ENCODE assay signal across 8 cellular contexts in genomic region chr19:4815426-4816387, GRCh38. TPM values are rescaled to one million over a fixed set of nuclear protein-coding genes. Genes with fewer than 3 reads are reported as not detected.
DNase-seq lines count a peak whose midpoint lies in the region; ATAC-seq and TF ChIP-seq lines count a peak whose summit lies in the region.

No MANE protein-coding gene starts in this region.

- peaks cover 27 to 30% of the 10 kb centered on the region in 2 donors for H3K4me1 Mint-ChIP-seq in natural killer cell treated with Interleukin-12 subunit alpha and Interleukin-12 subunit beta and Interleukin-15 and Interleukin-18, amount 100 ng/mL, for 72 hours (ENCODE audit: low read depth in 2 of 2)

- no peaks in the 10 kb centered on the region for H3K36me3 Mint-ChIP-seq in natural killer cell treated with Interleukin-12 subunit alpha and Interleukin-12 subunit beta and Interleukin-15 and Interleukin-18, amount 100 ng/mL, for 72 hours

- peaks cover 21% of the 10 kb centered on the region; the same call in 1 of the 2 replicates for H3K36me3 ChIP-seq in Loucy (ENCODE audit: insufficient read depth, low read length)
- H3K36me3 ChIP-seq in RWPE2 (ENCODE audit: low read depth) = peaks cover 13% of the 10 kb centered on the region

- no peaks in the 10 kb centered on the region for H3F3A ChIP-seq in Loucy (ENCODE audit: low read depth)

- peak overlapping the region; percentile 62 for H3K4me3 ChIP-seq in Loucy (ENCODE audit: low read length, poor library complexity, severe bottlenecking)
- no peak overlapping the region for H3K4me3 ChIP-seq in RWPE2 (ENCODE audit: severe bottlenecking)
- no peak overlapping the region for H3K4me3 ChIP-seq in fibroblast of mammary gland (ENCODE audit: control insufficient read depth, low read depth, low read length)

- no peaks in the 10 kb centered on the region for H4K20me1 ChIP-seq in Loucy (ENCODE audit: insufficient read depth, low read length, poor library complexity, severe bottlenecking)

- H3K4me1 ChIP-seq in Loucy (ENCODE audit: insufficient read depth, low read length, poor library complexity, severe bottlenecking) (peaks cover 7% of the 10 kb centered on the region), RWPE2 (ENCODE audit: insufficient read depth, poor library complexity, severe bottlenecking) (peaks cover 9% of the 10 kb centered on the region)

- H2AFZ ChIP-seq in Loucy (ENCODE audit: low read length) = peak overlapping the region; percentile 83

- peak overlapping the region; percentile 50 for H3K9ac ChIP-seq in Loucy (ENCODE audit: low read depth, low read length, poor library complexity, severe bottlenecking)

- no peaks in the 10 kb centered on the region for H3K9me3 Mint-ChIP-seq in natural killer cell treated with Interleukin-12 subunit alpha and Interleukin-12 subunit beta and Interleukin-15 and Interleukin-18, amount 100 ng/mL, for 72 hours

- H3K9me2 ChIP-seq in Loucy (replicated peaks; ENCODE audit: low read depth, low read length) = no peaks in the 10 kb centered on the region

- ATAC-seq in RWPE2 (ENCODE audit: low read depth) (peak; percentile 60), HG03439 (IDR thresholded peaks at IDR 0.05; ENCODE audit: unreplicated experiment) (no peak)
- ATAC-seq in natural killer cell treated with Interleukin-12 subunit alpha and Interleukin-12 subunit beta and Interleukin-15 and Interleukin-18, amount 100 ng/mL, for 72 hours = peak; percentile 82 to 92

- H3K9me3 ChIP-seq in Loucy (ENCODE audit: insufficient read depth, low read depth, low read length) (no peaks in the 10 kb centered on the region), RWPE2 (ENCODE audit: severe bottlenecking) (no peaks in the 10 kb centered on the region)

- H3K27ac ChIP-seq in RWPE2 (ENCODE audit: poor library complexity, severe bottlenecking) = peak overlapping the region; percentile 98

- peak overlapping the region; percentile 63 for H3K4me2 ChIP-seq in Loucy (ENCODE audit: low read depth, low read length, poor library complexity, severe bottlenecking)

- H3K27me3 Mint-ChIP-seq in natural killer cell treated with Interleukin-12 subunit alpha and Interleukin-12 subunit beta and Interleukin-15 and Interleukin-18, amount 100 ng/mL, for 72 hours = no peaks in the 10 kb centered on the region

- DNase-seq in Daoy (ENCODE audit: low read depth) = peak; percentile 96
- DNase-seq in RWPE2 (ENCODE audit: low spot score) = peak; percentile 91
- DNase-seq in activated T-helper 1 cell treated with anti-CD3 and anti-CD28 coated beads, Interleukin-2, amount 50 U/mL, for 16 hours (ENCODE audit: low read depth in 1 of 2, low spot score in 1 of 2) = peak; percentile 31 to 55
- DNase-seq in fibroblast of mammary gland (ENCODE audit: low read depth) = peak; percentile 93
- peak; percentile 77 for DNase-seq in natural killer cell treated with Interleukin-12 subunit alpha and Interleukin-12 subunit beta and Interleukin-15 and Interleukin-18, amount 100 ng/mL, for 72 hours (ENCODE audit: low spot score)
- DNase-seq in stimulated activated naive CD4-positive, alpha-beta T cell (lab: John Stamatoyannopoulos, UW) = peak; percentile 45 to 75 (median 64)

- TF ChIP-seq CTCF in Loucy (conservative IDR thresholded peaks at IDR 0.05; ENCODE audit: low read length) = no peak
- no peak for TF ChIP-seq CTCF in RWPE2 (IDR thresholded peaks at IDR 0.05; ENCODE audit: poor library complexity, severe bottlenecking)
- TF ChIP-seq CTCF in fibroblast of mammary gland (conservative IDR thresholded peaks at IDR 0.05; ENCODE audit: control insufficient read depth, insufficient read depth, low read depth, low read length) = no peak

- peak overlapping the region; percentile 71 for H3K4me3 Mint-ChIP-seq in natural killer cell treated with Interleukin-12 subunit alpha and Interleukin-12 subunit beta and Interleukin-15 and Interleukin-18, amount 100 ng/mL, for 72 hours

- H3K27me3 ChIP-seq in Loucy (ENCODE audit: insufficient read depth, low read length, poor library complexity, severe bottlenecking) = no peaks in the 10 kb centered on the region
- H3K27me3 ChIP-seq in RWPE2 (ENCODE audit: insufficient read depth, poor library complexity, severe bottlenecking) = no peaks in the 10 kb centered on the region

- H3K79me2 ChIP-seq in Loucy (ENCODE audit: insufficient read depth, low read length) = no peaks in the 10 kb centered on the region

- peak overlapping the region; percentile 67 to 78 for H3K27ac Mint-ChIP-seq in natural killer cell treated with Interleukin-12 subunit alpha and Interleukin-12 subunit beta and Interleukin-15 and Interleukin-18, amount 100 ng/mL, for 72 hours

RNA-seq across cellular contexts. Expression of gene TICAM1, which starts 15.8 kb away (rescaled TPM):
- total RNA-seq in Daoy (2014; rRNA removed; shearing (Covaris generic)) = 0.74 and 1.7 TPM in 2 replicates
- total RNA-seq in natural killer cell treated with Interleukin-12 subunit alpha and Interleukin-12 subunit beta and Interleukin-15 and Interleukin-18, amount 100 ng/mL, for 72 hours = 10 to 100 TPM; 42.6 to 47.0 TPM

RNA-seq across cellular contexts. Expression of gene FEM1A, which starts 24.2 kb away (rescaled TPM):
- 13.5 and 14.0 TPM in 2 replicates for total RNA-seq in Daoy (2014; rRNA removed; shearing (Covaris generic))
- total RNA-seq in natural killer cell treated with Interleukin-12 subunit alpha and Interleukin-12 subunit beta and Interleukin-15 and Interleukin-18, amount 100 ng/mL, for 72 hours = 10 to 100 TPM; 19.7 to 24.0 TPM

RNA-seq across cellular contexts. Expression of gene PLIN3, which starts 51.8 kb away (rescaled TPM):
- total RNA-seq in Daoy (2014; rRNA removed; shearing (Covaris generic)) = 102 and 114 TPM in 2 replicates
- 10 to 100 TPM; 25.1 to 34.0 TPM for total RNA-seq in natural killer cell treated with Interleukin-12 subunit alpha and Interleukin-12 subunit beta and Interleukin-15 and Interleukin-18, amount 100 ng/mL, for 72 hours

Comparison
In these comparisons a context has a peak if more than half of its experiments do, and no peak if none do; other contexts are left out.
1. DNase-seq: peak in every context shown above with its lines; median percentile 96 in Daoy; 93 in fibroblast of mammary gland; 91 in RWPE2; 77 in natural killer cell treated with Interleukin-12 subunit alpha and Interleukin-12 subunit beta and Interleukin-15 and Interleukin-18, amount 100 ng/mL, for 72 hours; 64 in stimulated activated naive CD4-positive, alpha-beta T cell; 43 in activated T-helper 1 cell treated with anti-CD3 and anti-CD28 coated beads, Interleukin-2, amount 50 U/mL, for 16 hours.
2. RNA of gene TICAM1, which starts 15.8 kb away (total RNA-seq): 42.6 to 47.0 TPM in natural killer cell treated with Interleukin-12 subunit alpha and Interleukin-12 subunit beta and Interleukin-15 and Interleukin-18, amount 100 ng/mL, for 72 hours; 0.74 to 1.7 TPM in Daoy; every median in the first group is over 10 times any median in the second.